ENCODE assay signal across 9 cellular contexts in the genomic region with DNA sequence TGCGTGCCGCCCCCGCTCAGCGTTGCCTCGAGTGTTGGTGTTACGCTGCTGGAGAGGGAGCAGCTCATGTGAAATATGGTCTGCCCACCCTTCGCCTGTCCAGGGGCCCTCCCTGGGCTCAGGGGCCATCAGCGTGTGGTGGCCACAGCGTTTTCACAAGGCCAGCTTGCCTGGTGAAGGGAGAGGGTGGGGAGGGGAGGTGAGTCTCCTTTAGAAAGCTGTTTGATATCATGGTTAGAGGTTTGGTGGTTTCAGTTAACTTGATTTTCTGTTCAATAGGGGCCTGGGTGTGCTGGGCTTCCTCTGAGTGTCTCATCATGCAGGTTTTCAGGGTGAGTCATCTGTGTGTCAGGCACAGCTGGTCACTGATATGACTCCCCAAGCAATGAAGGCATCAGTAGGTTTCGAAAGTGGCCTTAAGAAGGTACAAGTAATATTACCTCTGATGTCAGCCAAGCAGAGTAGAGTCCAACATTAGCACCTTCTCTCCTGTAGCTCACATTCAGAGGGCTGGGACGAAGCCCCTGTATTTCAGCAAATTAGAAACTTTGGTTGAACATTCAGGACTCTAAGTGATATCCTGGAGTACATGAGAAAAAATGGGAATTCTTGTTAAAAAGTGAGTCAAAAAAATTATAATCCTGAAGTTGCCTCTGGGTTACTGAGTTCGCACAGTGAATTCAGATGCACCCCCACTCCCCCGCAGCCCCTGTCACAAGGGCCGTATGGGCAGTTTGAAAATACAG.
DNase-seq lines count a peak whose midpoint lies in the region; ATAC-seq and TF ChIP-seq lines count a peak whose summit lies in the region.
"Had no signal": no experiment of that assay in that cellular context is flagged by ENCODE, and none has a peak within 500 bp of the region (broad histone marks: within the 10 kb centered on the region; RNA-seq: fewer than 3 reads in every experiment).

No MANE protein-coding gene starts in this region.

- H3K4me3 Mint-ChIP-seq in activated T-helper 17 cell treated with anti-CD3 and anti-CD28 coated beads, Interleukin-2, amount 50 U/mL, for 72 hours = peak overlapping the region; percentile 32

- TF ChIP-seq POLR2A in transverse colon (IDR thresholded peaks at IDR 0.05) = no peak
- TF ChIP-seq POLR2A in GM18505 (IDR thresholded peaks at IDR 0.05; ENCODE audit: borderline replicate concordance, extremely low read depth, insufficient read depth, insufficient read length) = no peak

- no peak overlapping the region for H3K4me2 ChIP-seq in DND-41 (ENCODE audit: insufficient read depth, low read length)

- H3K4me1 ChIP-seq in DND-41 (ENCODE audit: insufficient read depth, low read length) (no peaks in the 10 kb centered on the region), transverse colon (peaks cover 0 to 27% (median 16%) of the 10 kb centered on the region in 4 donors)
- H3K4me1 ChIP-seq: parathyroid adenoma had no signal

- H3K36me3 Mint-ChIP-seq in activated T-helper 17 cell treated with anti-CD3 and anti-CD28 coated beads, Interleukin-2, amount 50 U/mL, for 72 hours (ENCODE audit: low read depth) = peaks cover 82% of the 10 kb centered on the region

- 80 to 100% methylated on average over 1 to 14 of the region's 14 CpGs for WGBS in transverse colon (ENCODE audit: low coverage in 1 of 2), 2 donors

- no peaks in the 10 kb centered on the region for H3K79me2 ChIP-seq in DND-41 (ENCODE audit: insufficient read depth, low read length)
- H3K79me2 ChIP-seq: parathyroid adenoma had no signal

- H3K9ac ChIP-seq in DND-41 (ENCODE audit: low read depth, low read length) = no peak overlapping the region
- H3K9ac ChIP-seq: parathyroid adenoma had no signal

- H4K20me1 ChIP-seq in DND-41 (ENCODE audit: insufficient read depth, low read length) = no peaks in the 10 kb centered on the region; the same call in 1 of the 2 replicates

- no peak for TF ChIP-seq EP300 in transverse colon (IDR thresholded peaks at IDR 0.05; ENCODE audit: low read depth)

- H3K9me3 Mint-ChIP-seq in activated T-helper 17 cell treated with anti-CD3 and anti-CD28 coated beads, Interleukin-2, amount 50 U/mL, for 72 hours = no peaks in the 10 kb centered on the region

- H3K27me3 ChIP-seq in DND-41 (ENCODE audit: insufficient read depth, low read length, poor library complexity) (no peaks in the 10 kb centered on the region), kidney epithelial cell (ENCODE audit: control insufficient read depth, insufficient read depth, low read length) (no peaks in the 10 kb centered on the region), transverse colon (no peaks in the 10 kb centered on the region)

- H3K27ac Mint-ChIP-seq in activated T-helper 17 cell treated with anti-CD3 and anti-CD28 coated beads, Interleukin-2, amount 50 U/mL, for 72 hours = peak overlapping the region; percentile 74

- in situ Hi-C loops in transverse colon (cut with MboI; ENCODE audit: low pct_ligation_motif_present in 1 of 4, low pct_unique_long_range_greater_than_20kb in 1 of 4, low sequenced_read_pairs in 3 of 4) = no loop called here

- peaks cover 32% of the 10 kb centered on the region for H3K4me1 Mint-ChIP-seq in activated T-helper 17 cell treated with anti-CD3 and anti-CD28 coated beads, Interleukin-2, amount 50 U/mL, for 72 hours

- H3K9me3 ChIP-seq in DND-41 (ENCODE audit: insufficient read depth, low read length, severe bottlenecking) = no peaks in the 10 kb centered on the region
- H3K9me3 ChIP-seq in transverse colon = no peaks in the 10 kb centered on the region

- intact Hi-C loops in transverse colon (cut with DNase I; ENCODE audit: low total_unique reads) = no loop called here

- H3K36me3 ChIP-seq in DND-41 (ENCODE audit: insufficient read depth, low read length) (no peaks in the 10 kb centered on the region; the same call in 1 of the 2 replicates), kidney epithelial cell (ENCODE audit: control insufficient read depth, insufficient read depth, low read length) (no peaks in the 10 kb centered on the region), transverse colon (no peaks in the 10 kb centered on the region)

- H3K27me3 Mint-ChIP-seq in activated T-helper 17 cell treated with anti-CD3 and anti-CD28 coated beads, Interleukin-2, amount 50 U/mL, for 72 hours = no peaks in the 10 kb centered on the region

- no peak overlapping the region for H2AFZ ChIP-seq in DND-41 (ENCODE audit: low read depth, low read length)
- H2AFZ ChIP-seq: parathyroid adenoma had no signal

- ATAC-seq in DND-41 (ENCODE audit: insufficient read depth, low read depth) (peak; percentile 49; the same call in 1 of the 3 replicates), HG03442 (IDR thresholded peaks at IDR 0.05; ENCODE audit: unreplicated experiment) (peak; percentile 70), GM18502 (IDR thresholded peaks at IDR 0.05; ENCODE audit: poor library complexity, unreplicated experiment) (no peak), GM18505 (IDR thresholded peaks at IDR 0.05; ENCODE audit: unreplicated experiment) (no peak)
- ATAC-seq in activated T-helper 17 cell treated with anti-CD3 and anti-CD28 coated beads, Interleukin-2, amount 50 U/mL, for 72 hours (replicated peaks) = peak; percentile 99

- DNase-seq in DND-41 = no peak
- peak; percentile 98 for DNase-seq in kidney epithelial cell (ENCODE audit: low read depth)
- DNase-seq in transverse colon = peak; percentile 30
- no peak for DNase-seq in NCI-H510A treated with DMSO at 0.1 percent for 48 hours (lab: John Stamatoyannopoulos, UW)

- H3K4me3 ChIP-seq in DND-41 (ENCODE audit: low read depth in 1 of 2, low read length in 2 of 2) (no peak overlapping the region), kidney epithelial cell (ENCODE audit: low read depth, low read length) (no peak overlapping the region), transverse colon (no peak overlapping the region)

- H3K27ac ChIP-seq in DND-41 (ENCODE audit: low read length) (no peak overlapping the region), transverse colon (peak overlapping the region; percentile 55 to 69 (median 58))
- H3K27ac ChIP-seq: parathyroid adenoma had no signal

- TF ChIP-seq CTCF in DND-41 (IDR thresholded peaks at IDR 0.05; ENCODE audit: borderline replicate concordance, extremely low read depth, low read length, poor library complexity, severe bottlenecking) = no peak
- TF ChIP-seq CTCF in kidney epithelial cell (IDR thresholded peaks at IDR 0.05; ENCODE audit: insufficient read depth, low read length, poor library complexity, severe bottlenecking) = no peak
- no peak for TF ChIP-seq CTCF in transverse colon (IDR thresholded peaks at IDR 0.05)

Comparison
In these comparisons a context has a peak if more than half of its experiments do, and no peak if none do; other contexts are left out.
1. ATAC-seq: peak in DND-41 (single experiment), HG03442 (single experiment) and activated T-helper 17 cell treated with anti-CD3 and anti-CD28 coated beads, Interleukin-2, amount 50 U/mL, for 72 hours (single experiment); none in GM18502 (single experiment) and GM18505 (single experiment).
2. DNase-seq: peak in kidney epithelial cell (single experiment) and transverse colon (single experiment); none in DND-41 (single experiment) and NCI-H510A treated with DMSO at 0.1 percent for 48 hours (single experiment).